Comparison of ENCODE assay signal across 32 cellular contexts in the genomic region with DNA sequence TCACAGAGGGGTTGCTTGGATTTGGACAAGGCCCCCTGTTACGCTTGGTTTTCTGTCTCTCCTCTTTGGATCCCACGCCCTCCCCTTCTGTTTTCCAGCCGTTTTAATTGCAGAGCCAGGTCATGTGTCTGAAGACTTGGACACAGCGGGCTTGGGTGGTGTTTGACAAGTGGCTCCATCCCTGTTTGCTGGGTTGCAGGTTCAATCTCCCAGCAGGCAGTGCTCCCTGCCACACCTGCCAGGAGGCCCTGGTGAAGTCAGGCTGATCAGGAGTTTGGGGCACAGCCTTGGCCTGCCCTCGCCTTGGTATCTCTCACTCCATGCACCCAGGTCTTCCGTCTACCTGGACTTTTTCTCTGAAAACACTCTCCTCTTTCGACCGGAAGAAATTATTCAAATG. TPM values are rescaled to one million over a fixed set of nuclear protein-coding genes. Genes with fewer than 3 reads are reported as not detected.
DNase-seq lines count a peak whose midpoint lies in the region; ATAC-seq, FAIRE-seq and TF ChIP-seq lines count a peak whose summit lies in the region.
"Had no signal": no experiment of that assay in that cellular context is flagged by ENCODE, and none has a peak within 500 bp of the region (broad histone marks: within the 10 kb centered on the region; RNA-seq: fewer than 3 reads in every experiment).

No MANE protein-coding gene starts in this region.

- no peak overlapping the region for H2AFZ ChIP-seq in HepG2 (ENCODE audit: low read length)
- H2AFZ ChIP-seq: GM23248, PC-9 had no signal

- H3K4me1 ChIP-seq in right lobe of liver (no peaks in the 10 kb centered on the region), HepG2 (ENCODE audit: insufficient read depth, low read length) (no peaks in the 10 kb centered on the region), spleen (no peaks in the 10 kb centered on the region)
- H3K4me1 ChIP-seq: A549, Caco-2, HAP-1 had no signal

- H3K36me3 ChIP-seq in right lobe of liver (no peaks in the 10 kb centered on the region), HepG2 (replicated peaks in 1 of 2; ENCODE audit: control insufficient read depth in 1 of 2, insufficient read depth in 2 of 2, low read length in 2 of 2) (no peaks in the 10 kb centered on the region), spleen (no peaks in the 10 kb centered on the region)
- H3K36me3 ChIP-seq: HAP-1 had no signal

- peak in 2 of 3 donors; percentile 20 to 28 for DNase-seq in right lobe of liver
- no peak for DNase-seq in HepG2 (ENCODE audit: low spot score)
- no peak for DNase-seq in RWPE1 (ENCODE audit: low spot score)
- no peak for DNase-seq in neural crest cell (ENCODE audit: low read depth, low spot score)
- peak; percentile 31 for DNase-seq in spleen
- no peak for DNase-seq in NCI-H2029 treated with DMSO at 0.1 percent for 48 hours (lab: John Stamatoyannopoulos, UW)
- DNase-seq in HuH-7.5 (ENCODE audit: low spot score) = no peak
- no peak for DNase-seq in NCI-H1092 treated with DMSO at 0.1 percent for 48 hours (lab: John Stamatoyannopoulos, UW)
- DNase-seq: AML-193; C1 segment of cervical spinal cord; Caco-2; CD4-positive, alpha-beta memory T cell; GM23248; HFFc6; MM.1S; NCI-H1417; NCI-H1694; NCI-H2081 treated with DMSO at 0.1 percent for 48 hours; NCI-H2171 treated with DMSO at 0.1 percent for 48 hours; NCI-H524; NCI-H82; NK-92 treated with Interleukin-12 subunit alpha and Interleukin-12 subunit beta, amount 100 ng/mL, for 24 hours; PC-9; SIG-M5; SW 1271 had no signal

- no peaks in the 10 kb centered on the region for H3K36me3 Mint-ChIP-seq in neural crest cell (ENCODE audit: low read depth)
- H3K36me3 Mint-ChIP-seq: CD4-positive, alpha-beta memory T cell; IgD-negative memory B cell had no signal

- no peak overlapping the region for H3K4me2 ChIP-seq in HepG2 (ENCODE audit: low read depth, low read length)
- H3K4me2 ChIP-seq: A549, KMS-11 had no signal

- H3K27ac ChIP-seq in right lobe of liver (no peak overlapping the region), HepG2 (ENCODE audit: extremely low read length, insufficient read depth, low read length) (no peak overlapping the region), RWPE1 (peak overlapping the region; percentile 96), spleen (no peak overlapping the region)
- H3K27ac ChIP-seq: A549, GM23248, KMS-11, PC-9, SK-N-MC had no signal

- H3K4me3 ChIP-seq in right lobe of liver = no peak overlapping the region
- no peak overlapping the region for H3K4me3 ChIP-seq in HepG2 (replicated peaks in 1 of 3; ENCODE audit: insufficient read depth in 1 of 3, low read depth in 2 of 3, low read length in 3 of 3)
- H3K4me3 ChIP-seq in spleen = no peak overlapping the region
- H3K4me3 ChIP-seq: A549, GM23248, HAP-1, PC-9, SK-N-MC had no signal

- H3K27me3 ChIP-seq in right lobe of liver (no peaks in the 10 kb centered on the region), HepG2 (ENCODE audit: control insufficient read depth in 1 of 2, insufficient read depth in 2 of 2, low read length in 2 of 2) (peaks cover 12 to 29% of the 10 kb centered on the region in 2 experiments), spleen (replicated peaks in 1 of 7) (no peaks in the 10 kb centered on the region)

- 72% methylated on average over 8 of the region's 8 CpGs for WGBS in right lobe of liver (ENCODE audit: insufficient coverage, low coverage, low lambda C conversion rate, missing lambda C conversion rate)
- 48% methylated on average over 8 of the region's 8 CpGs for WGBS in HepG2 (ENCODE audit: low lambda C conversion rate)
- WGBS in spleen, 5 donors = 84 to 94% (median 84%) methylated on average over 8 of the region's 8 CpGs

- TF ChIP-seq POLR2A in right lobe of liver (IDR thresholded peaks at IDR 0.05) = no peak
- TF ChIP-seq POLR2A in HepG2 (IDR thresholded peaks at IDR 0.05; ENCODE audit: insufficient read depth in 1 of 2, low read depth in 2 of 2, low read length in 2 of 2) = no peak
- TF ChIP-seq POLR2A in spleen (IDR thresholded peaks at IDR 0.05) = no peak

- no peak overlapping the region for H3K9ac ChIP-seq in HepG2 (ENCODE audit: insufficient read depth, low read depth, low read length)
- H3K9ac ChIP-seq: GM23248, KMS-11 had no signal

- ATAC-seq in right lobe of liver (no peak), HepG2 (no peak)
- ATAC-seq: A549 had no signal

- in situ Hi-C loops in HepG2 (cut with HindIII; ENCODE audit: extremely low pct_ligation_motif_present, low pct_unique_long_range_greater_than_20kb) = no loop called here

- no peaks in the 10 kb centered on the region for H3K9me3 Mint-ChIP-seq in neural crest cell
- H3K9me3 Mint-ChIP-seq: CD4-positive, alpha-beta memory T cell; HFFc6; IgD-negative memory B cell had no signal

- no peaks in the 10 kb centered on the region for H4K20me1 ChIP-seq in HepG2 (ENCODE audit: insufficient read depth, low read length)

- FAIRE-seq in HepG2 (lab: Jason Lieb, UNC) = no peak
- FAIRE-seq: A549, G401.6, HTR-8/SVneo had no signal

- H3K79me2 ChIP-seq in HepG2 (ENCODE audit: insufficient read depth, low read length) = no peaks in the 10 kb centered on the region

- intact Hi-C loops in right lobe of liver (cut with DNase I) = no loop called here
- intact Hi-C loops in HepG2 (cut with micrococcal nuclease; ENCODE audit: unreplicated experiment) = loop anchor here (5.0 kb wide), 1 partner anchor 415 kb away; no protein-coding TSS in a partner anchor
- intact Hi-C loops in spleen (cut with DNase I; ENCODE audit: low total_unique reads) = no loop called here

- H3K9me3 ChIP-seq in right lobe of liver (no peaks in the 10 kb centered on the region), HepG2 (ENCODE audit: low read length) (no peaks in the 10 kb centered on the region), spleen (no peaks in the 10 kb centered on the region)
- H3K9me3 ChIP-seq: A549, Caco-2, HAP-1 had no signal

- CTCF ChIA-PET in HepG2 (lab: Yijun Ruan, JAX; ENCODE audit: low intra/inter-chr PET ratio, low total read pairs) = no interaction called here
- CTCF ChIA-PET in RWPE1 (lab: Yijun Ruan, JAX) = no interaction called here

- no TSS peak for BruUV-seq in HepG2 (replicated peaks; lab: Mats Ljungman, UMichigan)

- H3K4me3 Mint-ChIP-seq in neural crest cell = peak overlapping the region; percentile 1
- H3K4me3 Mint-ChIP-seq: CD4-positive, alpha-beta memory T cell; HFFc6; IgD-negative memory B cell had no signal

- H3K27me3 Mint-ChIP-seq in neural crest cell (ENCODE audit: low read depth) = no peaks in the 10 kb centered on the region

- POLR2A ChIA-PET in HepG2 (lab: Yijun Ruan, JAX) = no interaction called here
- POLR2A ChIA-PET in RWPE1 (lab: Yijun Ruan, JAX; ENCODE audit: low non-redundant PET) = no interaction called here

- no peak for TF ChIP-seq RAD21 in HepG2 (CRISPR knock-in tag; IDR thresholded peaks at IDR 0.05)

- TF ChIP-seq CTCF in right lobe of liver (IDR thresholded peaks at IDR 0.05) (no peak), HepG2 (CRISPR knock-in tag; IDR thresholded peaks at IDR 0.05) (no peak), RWPE1 (conservative IDR thresholded peaks at IDR 0.05; ENCODE audit: low read depth) (no peak), neural crest cell (conservative IDR thresholded peaks at IDR 0.05) (no peak), spleen (IDR thresholded peaks at IDR 0.05 in 8 of 11, conservative IDR thresholded peaks at IDR 0.05 in 3 of 11) (no peak)

- H3K27ac Mint-ChIP-seq in neural crest cell (ENCODE audit: unreplicated experiment) = no peak overlapping the region
- H3K27ac Mint-ChIP-seq: CD4-positive, alpha-beta memory T cell; HFFc6; IgD-negative memory B cell had no signal

- no peak for TF ChIP-seq EP300 in HepG2 (IDR thresholded peaks at IDR 0.05; ENCODE audit: low read depth in 2 of 2, low read length in 2 of 2)
- TF ChIP-seq EP300 in HepG2 (CRISPR knock-in tag; IDR thresholded peaks at IDR 0.05; ENCODE audit: borderline replicate concordance) = no peak

- H3K4me1 Mint-ChIP-seq in neural crest cell = peaks cover 30% of the 10 kb centered on the region
- H3K4me1 Mint-ChIP-seq: CD4-positive, alpha-beta memory T cell had no signal

RNA-seq across cellular contexts. Expression of gene PLXNA1, which starts 59.0 kb away (rescaled TPM):
- 1 to 10 TPM; 2.0 to 8.7 (median 5.6) TPM for total RNA-seq in right lobe of liver
- total RNA-seq in HepG2 (2016; rRNA removed; fragmentation: Illumina TruSeq; extraction: Trizol) = 8.5 and 16.6 TPM in 2 replicates
- total RNA-seq in HepG2 (2016; cell fraction: cytosol; rRNA removed; fragmentation: Illumina TruSeq; extraction: Trizol; ENCODE audit: low read depth) = 1.1 TPM in 2 replicates
- total RNA-seq in HepG2 (2016; cell fraction: insoluble cytoplasmic fraction; rRNA removed; fragmentation: Illumina TruSeq; extraction: Trizol) = 7.0 and 17.7 TPM in 2 replicates
- 4.5 and 5.2 TPM in 2 replicates for total RNA-seq in HepG2 (2016; cell fraction: membrane; rRNA removed; fragmentation: Illumina TruSeq; extraction: Trizol)
- 21.4 and 25.4 TPM in 2 replicates for total RNA-seq in HepG2 (2016; cell fraction: nucleus; rRNA removed; fragmentation: Illumina TruSeq; extraction: Trizol)
- polyA plus RNA-seq in HepG2 (2011; rRNA removed) = 18.2 and 29.9 TPM in 2 replicates
- 11.5 and 17.1 TPM in 2 replicates for polyA plus RNA-seq in HepG2 (2011; cell fraction: cytosol; rRNA removed)
- polyA plus RNA-seq in HepG2 (2011; cell fraction: nucleus; rRNA removed) = 87.4 and 104 TPM in 2 replicates
- 12.1 and 17.5 TPM in 2 replicates for polyA plus RNA-seq in HepG2 (2012)
- polyA plus RNA-seq in HepG2 (2016; cell fraction: cytosol; fragmentation: Illumina TruSeq; extraction: Trizol; ENCODE audit: low read depth) = 0.60 and 0.61 TPM in 2 replicates
- 4.2 and 7.1 TPM in 2 replicates for polyA plus RNA-seq in HepG2 (2016; cell fraction: insoluble cytoplasmic fraction; fragmentation: Illumina TruSeq; extraction: Trizol; ENCODE audit: low read depth)
- polyA plus RNA-seq in HepG2 (2016; cell fraction: membrane; fragmentation: Illumina TruSeq; extraction: Trizol; ENCODE audit: low read depth) = 1.3 and 3.0 TPM in 2 replicates
- polyA plus RNA-seq in HepG2 (2016; cell fraction: nucleus; fragmentation: Illumina TruSeq; extraction: Trizol; ENCODE audit: insufficient read depth, low read depth) = 40.0 and 50.7 TPM in 2 replicates
- 45.3 and 67.9 TPM in 2 replicates for polyA minus RNA-seq in HepG2 (2011; rRNA and poly(A)+ RNA removed; ENCODE audit: low replicate concordance)
- polyA minus RNA-seq in HepG2 (2011; cell fraction: cytosol; rRNA and poly(A)+ RNA removed) = 16.4 and 17.6 TPM in 2 replicates
- polyA minus RNA-seq in HepG2 (2011; cell fraction: nucleus; rRNA and poly(A)+ RNA removed) = 24.8 and 26.2 TPM in 2 replicates
- 90.4 and 94.0 TPM in 2 replicates for total RNA-seq in neural crest cell
- total RNA-seq in spleen = 10 to 100 TPM; 27.8 to 47.6 (median 41.4) TPM
- 10 to 100 TPM in 1 of 3 donors, 1 to 10 TPM in 2; 3.7 to 11.9 (median 3.8) TPM for polyA plus RNA-seq in spleen

Comparison
In these comparisons a context has a peak if more than half of its experiments do, and no peak if none do; other contexts are left out.
1. DNase-seq: peak in right lobe of liver (2 of 3) and spleen (single experiment); none in HepG2 (single experiment), RWPE1 (single experiment), neural crest cell (single experiment), NCI-H2029 treated with DMSO at 0.1 percent for 48 hours (single experiment), HuH-7.5 (single experiment) and NCI-H1092 treated with DMSO at 0.1 percent for 48 hours (single experiment).